12 cellular contexts compared by ENCODE assay signal in genomic region chr1:203276916-203277535, GRCh38. TPM values are rescaled to one million over a fixed set of nuclear protein-coding genes. Genes with fewer than 3 reads are reported as not detected.
A peak's percentile ranks its signal among the peaks of the same experiment; 100 is the strongest.
DNase-seq lines count a peak whose midpoint lies in the region; ATAC-seq and TF ChIP-seq lines count a peak whose summit lies in the region.
"Had no signal": no experiment of that assay in that cellular context is flagged by ENCODE, and none has a peak within 500 bp of the region (broad histone marks: within the 10 kb centered on the region; RNA-seq: fewer than 3 reads in every experiment).

No MANE protein-coding gene starts in this region.

- no peak overlapping the region for H3K18ac ChIP-seq in trophoblast cell (ENCODE audit: low read length)

- no peaks in the 10 kb centered on the region for H3K79me2 ChIP-seq in trophoblast cell (ENCODE audit: control insufficient read depth, insufficient read depth, low read length, poor library complexity)

- no peaks in the 10 kb centered on the region for H4K20me1 ChIP-seq in BLaER1

- peak overlapping the region; percentile 83 for H3K27ac ChIP-seq in BLaER1
- peak overlapping the region; percentile 83 to 94 (median 90) for H3K27ac ChIP-seq in esophagus squamous epithelium
- no peak overlapping the region for H3K27ac ChIP-seq in trophoblast cell (ENCODE audit: low read depth, low read length)

- intact Hi-C loops in esophagus squamous epithelium (cut with DNase I) (no loop called here), Calu3 (cut with micrococcal nuclease; ENCODE audit: unreplicated experiment) (no loop called here)

- H3K4me3 ChIP-seq in BLaER1: no peak overlapping the region
- H3K4me3 ChIP-seq in esophagus squamous epithelium: no peak overlapping the region
- no peak overlapping the region for H3K4me3 ChIP-seq in trophoblast cell (ENCODE audit: low read depth, low read length)
- H3K4me3 ChIP-seq: HAP-1 had no signal

- H3K23ac ChIP-seq in trophoblast cell (ENCODE audit: low read length): no peak overlapping the region

- H3K9ac ChIP-seq in BLaER1: peak overlapping the region; percentile 76
- no peak overlapping the region for H3K9ac ChIP-seq in trophoblast cell (ENCODE audit: low read length)

- no peak for TF ChIP-seq POLR2A in esophagus squamous epithelium (IDR thresholded peaks at IDR 0.05)

- peaks cover 100% of the 10 kb centered on the region for H3K4me1 ChIP-seq in BLaER1
- peaks cover 49 to 98% (median 82%) of the 10 kb centered on the region in 3 donors for H3K4me1 ChIP-seq in esophagus squamous epithelium
- peaks cover 8 to 16% of the 10 kb centered on the region in 2 experiments for H3K4me1 ChIP-seq in trophoblast cell (ENCODE audit: control insufficient read depth in 1 of 2, insufficient read depth in 2 of 2, low read length in 2 of 2)

- no peaks in the 10 kb centered on the region for H3K9me3 Mint-ChIP-seq in Calu3 (ENCODE audit: low read depth, unreplicated experiment)

- H2AK5ac ChIP-seq in trophoblast cell (ENCODE audit: low read length): no peak overlapping the region

- H3K14ac ChIP-seq in trophoblast cell (ENCODE audit: low read length): no peak overlapping the region

- H4K8ac ChIP-seq in trophoblast cell (ENCODE audit: low read depth, low read length): peak overlapping the region; percentile 12

- BruUV-seq in Calu3 (replicated peaks; lab: Mats Ljungman, UMichigan): no TSS peak

- no peak overlapping the region for H3K27ac Mint-ChIP-seq in Calu3 (ENCODE audit: unreplicated experiment)

- no peak overlapping the region for H2AFZ ChIP-seq in trophoblast cell (ENCODE audit: insufficient read depth, low read length, poor library complexity)

- H3K9me3 ChIP-seq in BLaER1 (no peaks in the 10 kb centered on the region), esophagus squamous epithelium (no peaks in the 10 kb centered on the region), trophoblast cell (ENCODE audit: insufficient read depth, low read depth, low read length) (peaks cover 2% of the 10 kb centered on the region)
- H3K9me3 ChIP-seq: HAP-1 had no signal

- no peak for ATAC-seq in HG03439 (IDR thresholded peaks at IDR 0.05; ENCODE audit: unreplicated experiment)

- no peaks in the 10 kb centered on the region for H3K36me3 Mint-ChIP-seq in Calu3 (ENCODE audit: insufficient read depth, unreplicated experiment)

- no peak overlapping the region for H3K4me3 Mint-ChIP-seq in Calu3 (ENCODE audit: low read depth, unreplicated experiment)

- peaks cover 7% of the 10 kb centered on the region for H3K79me1 ChIP-seq in trophoblast cell (ENCODE audit: low read length)

- DNase-seq in RPMI8226: peak; percentile 2
- no peak for DNase-seq in esophagus squamous epithelium (lab: John Stamatoyannopoulos, UW)
- no peak for DNase-seq in trophoblast cell
- DNase-seq in GM19238 (ENCODE audit: insufficient read length, low spot score): no peak
- DNase-seq in GM19240 (ENCODE audit: insufficient read length, low spot score): no peak
- no peak for DNase-seq in Calu3
- DNase-seq: NCI-H2227 treated with DMSO at 0.1 percent for 48 hours; stimulated activated CD4-positive, alpha-beta T cell treated with anti-CD3 and anti-CD28 coated beads, Interleukin-4, amount 100 ng/mL, for 4 hours; SW 1271 had no signal

- no peak overlapping the region for H3K4ac ChIP-seq in trophoblast cell (ENCODE audit: low read depth, low read length)

- WGBS in esophagus squamous epithelium, 2 donors: 69 to 78% methylated on average over 4 to 5 of the region's 9 CpGs
- no CpG with 5 or more reads among the region's 9 CpGs for WGBS in trophoblast cell (ENCODE audit: extremely low coverage, insufficient coverage, insufficient read length)

- H3K4me2 ChIP-seq in BLaER1 (peak overlapping the region; percentile 95), trophoblast cell (ENCODE audit: low read length) (no peak overlapping the region)

- H3K27me3 Mint-ChIP-seq in Calu3 (ENCODE audit: unreplicated experiment): peaks cover 61% of the 10 kb centered on the region

- CTCF ChIA-PET in Calu3 (lab: Charles Lee): interaction anchor here (0.6 to 1.3 kb wide), 5 partner anchors 10 to 58 kb away, joined by 3 to 5 read pairs (median 3); no protein-coding TSS in a partner anchor

- no peak overlapping the region for H2BK12ac ChIP-seq in trophoblast cell (ENCODE audit: low read length)

- no peak overlapping the region for H2BK5ac ChIP-seq in trophoblast cell (ENCODE audit: low read depth, low read length, poor library complexity)

- no peaks in the 10 kb centered on the region for H3K27me3 ChIP-seq in BLaER1
- no peaks in the 10 kb centered on the region for H3K27me3 ChIP-seq in esophagus squamous epithelium
- H3K27me3 ChIP-seq in trophoblast cell (ENCODE audit: insufficient read depth, low read length): no peaks in the 10 kb centered on the region

- H4K12ac ChIP-seq in trophoblast cell (ENCODE audit: low read depth, low read length): no peak overlapping the region

- TF ChIP-seq CTCF in esophagus squamous epithelium (IDR thresholded peaks at IDR 0.05) (no peak), Calu3 (IDR thresholded peaks at IDR 0.05; ENCODE audit: unreplicated experiment) (no peak)

- no peaks in the 10 kb centered on the region for H3K4me1 Mint-ChIP-seq in Calu3 (ENCODE audit: low read depth, unreplicated experiment)

- H3K36me3 ChIP-seq in BLaER1: no peaks in the 10 kb centered on the region
- no peaks in the 10 kb centered on the region for H3K36me3 ChIP-seq in esophagus squamous epithelium
- no peaks in the 10 kb centered on the region for H3K36me3 ChIP-seq in trophoblast cell (ENCODE audit: control insufficient read depth in 1 of 2, insufficient read depth in 2 of 2, low read length in 2 of 2)
- H3K36me3 ChIP-seq: HAP-1 had no signal

- H2BK120ac ChIP-seq in trophoblast cell (ENCODE audit: insufficient read depth, low read length, poor library complexity): no peak overlapping the region

- peak overlapping the region; percentile 20 for H4K91ac ChIP-seq in trophoblast cell (ENCODE audit: low read depth, low read length)

RNA-seq across cellular contexts. Expression of gene BTG2, which starts 28.3 kb away (rescaled TPM):
- total RNA-seq in esophagus squamous epithelium (10 to 100 TPM; 29.7 to 46.2 (median 41.3) TPM), Calu3 (2022) (2.7 and 4.9 TPM in 2 replicates)
- polyA plus RNA-seq in trophoblast cell (2013): 28.9 and 30.4 TPM in 2 replicates

RNA-seq across cellular contexts. Expression of gene CHIT1, which starts 47.6 kb away (rescaled TPM):
- total RNA-seq in esophagus squamous epithelium (under 1 TPM in 1 of 4 donors, not detected in 3; 1.00 TPM), Calu3 (2022) (not detected in 2 replicates)
- polyA plus RNA-seq in trophoblast cell (2013): not detected in 2 replicates
